Comparison of ENCODE assay signal across 1 cellular context in genomic region chr12:132163911-132164288, GRCh38.
TF ChIP-seq lines count a peak whose summit lies in the region.

No MANE protein-coding gene starts in this region.

TF ChIP-seq in endothelial cell of umbilical vein, 7 proteins besides CTCF, POLR2A, EP300 and RAD21:
- TF ChIP-seq JUN (IDR thresholded peaks at IDR 0.05; ENCODE audit: borderline replicate concordance, insufficient read depth, insufficient read length, low read depth) (no peak), GATA2 (IDR thresholded peaks at IDR 0.05; ENCODE audit: insufficient read depth, insufficient read length, low read depth, low read length) (no peak), FOS (IDR thresholded peaks at IDR 0.05; ENCODE audit: borderline replicate concordance, insufficient read depth, low read length) (no peak), POLR2AphosphoS5 (IDR thresholded peaks at IDR 0.05; ENCODE audit: insufficient read depth, low read depth, low read length) (no peak), MYC (IDR thresholded peaks at IDR 0.05; ENCODE audit: low read depth, low read length) (no peak), EZH2 (IDR thresholded peaks at IDR 0.05; ENCODE audit: borderline replicate concordance, low read depth, low read length, severe bottlenecking) (no peak)
- TF ChIP-seq, protein P1, sequence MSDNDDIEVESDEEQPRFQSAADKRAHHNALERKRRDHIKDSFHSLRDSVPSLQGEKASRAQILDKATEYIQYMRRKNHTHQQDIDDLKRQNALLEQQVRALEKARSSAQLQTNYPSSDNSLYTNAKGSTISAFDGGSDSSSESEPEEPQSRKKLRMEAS (IDR thresholded peaks at IDR 0.05; ENCODE audit: insufficient read depth, insufficient read length): no peak
